Comparison of ENCODE assay signal across 17 cellular contexts in genomic region chr1:203636306-203636705, GRCh38. TPM values are rescaled to one million over a fixed set of nuclear protein-coding genes. Genes with fewer than 3 reads are reported as not detected.
A peak's percentile ranks its signal among the peaks of the same experiment; 100 is the strongest.
DNase-seq lines count a peak whose midpoint lies in the region; ATAC-seq and TF ChIP-seq lines count a peak whose summit lies in the region.
"Had no signal": no experiment of that assay in that cellular context is flagged by ENCODE, and none has a peak within 500 bp of the region (broad histone marks: within the 10 kb centered on the region; RNA-seq: fewer than 3 reads in every experiment).

No MANE protein-coding gene starts in this region.

- H3K9me3 ChIP-seq in psoas muscle = no peaks in the 10 kb centered on the region
- H3K9me3 ChIP-seq: BLaER1, SK-N-SH, spleen had no signal

- DNase-seq in Daoy (ENCODE audit: low read depth) (peak; percentile 62), SK-MEL-5 (ENCODE audit: low read depth, low spot score) (peak; percentile 98), fibroblast of mammary gland (ENCODE audit: low read depth) (peak; percentile 85), psoas muscle (peak in 1 of 2 donors; percentile 50), H7 (no peak)
- DNase-seq in stimulated activated CD4-positive, alpha-beta T cell treated with anti-CD3 and anti-CD28 coated beads, Interleukin-12 subunit alpha, Interleukin-12 subunit beta, amount 100 ng/mL, for 4 hours = no peak
- DNase-seq in stimulated activated naive CD4-positive, alpha-beta T cell treated with Interleukin-2 at 50 U/mL for 16 hours (lab: John Stamatoyannopoulos, UW) = no peak
- DNase-seq: activated CD4-positive, alpha-beta T cell treated with anti-CD3 and anti-CD28 coated beads, Interleukin-2, amount 50 U/mL, for 1 hour; activated naive CD4-positive, alpha-beta T cell; MM.1S; NCI-H510A treated with DMSO at 0.1 percent for 48 hours; SK-N-SH; spleen; stimulated activated CD8-positive, alpha-beta memory T cell treated with anti-CD3 and anti-CD28 coated beads, Interleukin-4, amount 100 ng/mL, for 48 hours had no signal

- in situ Hi-C loops in SK-MEL-5 (cut with HindIII; ENCODE audit: low pct_unique_long_range_greater_than_20kb, low sequenced_read_pairs) = no loop called here

- H3K27me3 ChIP-seq in psoas muscle (ENCODE audit: insufficient read depth in 3 of 3, low read length in 2 of 3) (no peaks in the 10 kb centered on the region), H7 (ENCODE audit: control insufficient read depth, insufficient read depth, low read length) (no peaks in the 10 kb centered on the region; the same call in 1 of the 2 replicates)
- H3K27me3 ChIP-seq: BLaER1, spleen had no signal

- intact Hi-C loops in psoas muscle (cut with DNase I) = no loop called here

- ATAC-seq in psoas muscle (peak; percentile 25 to 63 (median 50)), HG02870 (IDR thresholded peaks at IDR 0.05; ENCODE audit: unreplicated experiment) (no peak)

- peaks cover 22% of the 10 kb centered on the region for H3K4me1 ChIP-seq in psoas muscle

- TF ChIP-seq CTCF in fibroblast of mammary gland (conservative IDR thresholded peaks at IDR 0.05; ENCODE audit: control insufficient read depth, insufficient read depth, low read depth, low read length) (no peak), psoas muscle (IDR thresholded peaks at IDR 0.05) (no peak)

- H3K4me3 ChIP-seq in fibroblast of mammary gland (ENCODE audit: control insufficient read depth, low read depth, low read length) = no peak overlapping the region
- H3K4me3 ChIP-seq in psoas muscle = no peak overlapping the region
- no peak overlapping the region for H3K4me3 ChIP-seq in H7 (ENCODE audit: insufficient read depth, low read depth, low read length)
- H3K4me3 ChIP-seq: BLaER1, spleen had no signal

- 48 to 56% (median 49%) methylated on average over 7 of the region's 7 CpGs for WGBS in psoas muscle, 3 donors

- H3K36me3 ChIP-seq in psoas muscle (ENCODE audit: insufficient read depth in 1 of 2, low read depth in 1 of 2) = peaks cover 0 to 8% of the 10 kb centered on the region in 2 donors
- no peaks in the 10 kb centered on the region for H3K36me3 ChIP-seq in H7 (replicated peaks; ENCODE audit: control insufficient read depth, insufficient read depth, low read length)

- H3K27ac ChIP-seq in psoas muscle = no peak overlapping the region
- H3K27ac ChIP-seq: BLaER1, HL-60, spleen had no signal

RNA-seq across cellular contexts. Expression of gene ATP2B4, which starts 9.7 kb away (rescaled TPM):
- total RNA-seq in Daoy (2014; rRNA removed; shearing (Covaris generic)) = 53.5 and 61.1 TPM in 2 replicates
- 39.1 and 45.2 TPM in 2 replicates for total RNA-seq in SK-MEL-5 (2014; rRNA removed; shearing (Covaris generic))
- polyA plus RNA-seq in SK-MEL-5 (2015; cell fraction: cytosol; rRNA removed) = 37.1 and 54.6 TPM in 2 replicates
- 52.2 and 58.5 TPM in 2 replicates for polyA plus RNA-seq in SK-MEL-5 (2015; cell fraction: nucleus; rRNA removed)
- total RNA-seq in psoas muscle = 10 to 100 TPM; 18.6 to 29.6 (median 27.9) TPM
- 10 to 100 TPM; 12.2 to 26.6 (median 15.6) TPM for polyA plus RNA-seq in psoas muscle
- 26.5 and 32.1 TPM in 2 replicates for total RNA-seq in H7 (2014; rRNA removed; shearing (Covaris generic))

Comparison
In these comparisons a context has a peak if more than half of its experiments do, and no peak if none do; other contexts are left out.
1. DNase-seq: peak in Daoy (single experiment), SK-MEL-5 (single experiment) and fibroblast of mammary gland (single experiment); none in stimulated activated CD4-positive, alpha-beta T cell treated with anti-CD3 and anti-CD28 coated beads, Interleukin-12 subunit alpha, Interleukin-12 subunit beta, amount 100 ng/mL, for 4 hours (single experiment), stimulated activated naive CD4-positive, alpha-beta T cell treated with Interleukin-2 at 50 U/mL for 16 hours (single experiment) and H7 (single experiment).